27 cellular contexts compared by ENCODE assay signal in genomic region chrX:125096870-125097269, GRCh38.
"Had no signal": no experiment of that assay in that cellular context is flagged by ENCODE, and none has a peak within 500 bp of the region (broad histone marks: within the 10 kb centered on the region; RNA-seq: fewer than 3 reads in every experiment).

No MANE protein-coding gene starts in this region.

- H3K27ac ChIP-seq: colonic mucosa, coronary artery, dorsolateral prefrontal cortex, epithelial cell of prostate, esophagus muscularis mucosa, esophagus squamous epithelium, foreskin keratinocyte, gastrocnemius medialis, gastroesophageal sphincter, heart left ventricle, heart right ventricle had no signal

- H3K36me3 ChIP-seq: colonic mucosa, esophagus muscularis mucosa, esophagus squamous epithelium, gastrocnemius medialis, gastroesophageal sphincter, heart left ventricle, heart right ventricle had no signal

- FAIRE-seq: colon, endometrium, frontal cortex had no signal

- H3K9me3 ChIP-seq: colonic mucosa, esophagus muscularis mucosa, esophagus squamous epithelium, gastrocnemius medialis, gastroesophageal sphincter, heart left ventricle, heart right ventricle had no signal

- H3K4me1 ChIP-seq: colonic mucosa, esophagus muscularis mucosa, esophagus squamous epithelium, foreskin keratinocyte, gastrocnemius medialis, gastroesophageal sphincter, heart left ventricle, heart right ventricle had no signal

- ATAC-seq: effector memory CD8-positive, alpha-beta T cell; esophagus mucosa; foreskin keratinocyte; gastrocnemius medialis; gastroesophageal sphincter; heart left ventricle; heart right ventricle had no signal

- H3K27me3 ChIP-seq: colonic mucosa, esophagus squamous epithelium, foreskin keratinocyte, gastrocnemius medialis, gastroesophageal sphincter, heart right ventricle had no signal

- DNase-seq: colonic mucosa; cortex of kidney; dermis blood vessel endothelial cell; dorsolateral prefrontal cortex; effector CD4-positive, alpha-beta T cell; effector CD8-positive, alpha-beta T cell; effector memory CD4-positive, alpha-beta T cell; effector memory CD8-positive, alpha-beta T cell; endodermal cell; erythroblast; esophagus squamous epithelium; foreskin fibroblast; foreskin keratinocyte; foreskin melanocyte; gastrocnemius medialis; glutamatergic neuron; head of caudate nucleus; heart right ventricle had no signal

- H3K4me3 ChIP-seq: colonic mucosa, coronary artery, dorsolateral prefrontal cortex, esophagus muscularis mucosa, esophagus squamous epithelium, gastrocnemius medialis, gastroesophageal sphincter, heart left ventricle, heart right ventricle had no signal
